ENCODE assay signal across 21 cellular contexts in genomic region chr1:110903853-110904500, GRCh38. TPM values are rescaled to one million over a fixed set of nuclear protein-coding genes. Genes with fewer than 3 reads are reported as not detected.
A peak's percentile ranks its signal among the peaks of the same experiment; 100 is the strongest.
DNase-seq lines count a peak whose midpoint lies in the region; ATAC-seq and TF ChIP-seq lines count a peak whose summit lies in the region.
"Had no signal": no experiment of that assay in that cellular context is flagged by ENCODE, and none has a peak within 500 bp of the region (broad histone marks: within the 10 kb centered on the region; RNA-seq: fewer than 3 reads in every experiment).

No MANE protein-coding gene starts in this region.

- no peak overlapping the region for H3K27ac ChIP-seq in breast epithelium
- no peak overlapping the region for H3K27ac ChIP-seq in foreskin keratinocyte

- H3K4me3 Mint-ChIP-seq in MCF 10A (ENCODE audit: unreplicated experiment), result no peak overlapping the region
- H3K4me3 Mint-ChIP-seq in T-cell, result no peak overlapping the region

- no peak for DNase-seq in MCF 10A (ENCODE audit: unreplicated experiment)
- DNase-seq in breast epithelium (ENCODE audit: low spot score in 2 of 2), result no peak
- no peak for DNase-seq in T-cell
- DNase-seq in foreskin keratinocyte, result peak; percentile 11 to 41
- DNase-seq in NCI-H2196 treated with DMSO at 0.1 percent for 48 hours (lab: John Stamatoyannopoulos, UW; ENCODE audit: unreplicated experiment), result no peak
- DNase-seq in iPS-NIHi11 (ENCODE audit: low spot score), result no peak
- DNase-seq in GM03348 (ENCODE audit: low spot score), result no peak
- DNase-seq: amniotic stem cell, Calu3, GOT3, hypothalamus, left cardiac atrium, MG63, midbrain, NCI-H1694 treated with DMSO at 0.1 percent for 48 hours, NCI-H446 treated with DMSO at 0.1 percent for 48 hours, nucleus accumbens, right cardiac atrium, SHP77 treated with DMSO at 0.1 percent for 48 hours had no signal

- H3K27me3 ChIP-seq in breast epithelium (no peaks in the 10 kb centered on the region), foreskin keratinocyte (no peaks in the 10 kb centered on the region)

- no peaks in the 10 kb centered on the region for H3K9me3 Mint-ChIP-seq in MCF 10A (ENCODE audit: unreplicated experiment)
- peaks cover 6 to 38% (median 10%) of the 10 kb centered on the region in 3 donors for H3K9me3 Mint-ChIP-seq in T-cell

- intact Hi-C loops in MCF 10A (cut with micrococcal nuclease), result no loop called here
- intact Hi-C loops in breast epithelium (cut with DNase I; ENCODE audit: low total_unique reads), result no loop called here

- no peaks in the 10 kb centered on the region for H3K4me1 ChIP-seq in breast epithelium
- H3K4me1 ChIP-seq in foreskin keratinocyte, result no peaks in the 10 kb centered on the region

- CTCF ChIA-PET in MCF 10A (lab: Yijun Ruan, JAX) (interaction anchor here (0.7 to 1.2 kb wide), 2 partner anchors 127 to 591 kb away, joined by 3 read pairs; no protein-coding TSS in a partner anchor), T-cell (lab: Charles Lee) (interaction anchor here in 1 of 2 donors (0.5 kb wide), 1 partner anchor 13 kb away, joined by 3 read pairs; no protein-coding TSS in a partner anchor)

- no peak for TF ChIP-seq CTCF in MCF 10A (IDR thresholded peaks at IDR 0.05; ENCODE audit: unreplicated experiment)
- TF ChIP-seq CTCF in breast epithelium (IDR thresholded peaks at IDR 0.05), result no peak
- no peak for TF ChIP-seq CTCF in foreskin keratinocyte (conservative IDR thresholded peaks at IDR 0.05)

- H3K27me3 Mint-ChIP-seq in MCF 10A (ENCODE audit: insufficient read depth, unreplicated experiment), result no peaks in the 10 kb centered on the region
- H3K27me3 Mint-ChIP-seq in T-cell, result no peaks in the 10 kb centered on the region

- POLR2A ChIA-PET in MCF 10A (lab: Yijun Ruan, JAX) (no interaction called here), T-cell (lab: Charles Lee) (no interaction called here)

- H3K9me3 ChIP-seq in breast epithelium, result no peaks in the 10 kb centered on the region
- H3K9me3 ChIP-seq: MG63 had no signal

- H3K36me3 ChIP-seq in breast epithelium, result no peaks in the 10 kb centered on the region
- H3K36me3 ChIP-seq: MG63 had no signal

- peak overlapping the region; percentile 78 for H3K27ac Mint-ChIP-seq in MCF 10A (ENCODE audit: low read depth, unreplicated experiment)
- peak overlapping the region; percentile 65 to 80 for H3K27ac Mint-ChIP-seq in T-cell

- TF ChIP-seq POLR2A in breast epithelium (IDR thresholded peaks at IDR 0.05), result no peak

- no peak overlapping the region for H3K4me3 ChIP-seq in breast epithelium
- H3K4me3 ChIP-seq: MG63 had no signal

- H3K4me1 Mint-ChIP-seq in MCF 10A (ENCODE audit: insufficient read depth, unreplicated experiment), result peaks cover 10% of the 10 kb centered on the region
- H3K4me1 Mint-ChIP-seq in T-cell, result peaks cover 6 to 29% (median 23%) of the 10 kb centered on the region in 3 donors

- H3K36me3 Mint-ChIP-seq in MCF 10A (ENCODE audit: insufficient read depth, unreplicated experiment) (no peaks in the 10 kb centered on the region), T-cell (peaks cover 48% of the 10 kb centered on the region)

- no TSS peak for BruUV-seq in MCF 10A (replicated peaks; lab: Mats Ljungman, UMichigan)

- ATAC-seq in T-cell (replicated peaks in 1 of 4), result peak in 3 of 4 experiments; percentile 21 to 32 (median 30)
- ATAC-seq in foreskin keratinocyte, result peak; percentile 35
- ATAC-seq: left cardiac atrium, right cardiac atrium had no signal

RNA-seq across cellular contexts. Expression of gene CD53, which starts 31.0 kb away (rescaled TPM):
- total RNA-seq in MCF 10A (2022) (not detected in 2 replicates), breast epithelium (10 to 100 TPM; 36.1 to 72.6 (median 50.2) TPM), T-cell (100 to 1,000 TPM; 288 to 405 (median 386) TPM), foreskin keratinocyte (not detected in 2 replicates)
- not detected in 2 replicates for polyA plus RNA-seq in foreskin keratinocyte
- total RNA-seq: Calu3, fibroblast of villous mesenchyme, G401 had no signal

RNA-seq across cellular contexts. Expression of gene LRIF1, which starts 59.7 kb away (rescaled TPM):
- total RNA-seq in MCF 10A (2022), result 8.5 and 9.5 TPM in 2 replicates
- 10 to 100 TPM in 1 of 3 donors, 1 to 10 TPM in 2; 9.5 to 17.0 (median 9.8) TPM for total RNA-seq in breast epithelium
- 10 to 100 TPM in 3 of 5 donors, 1 to 10 TPM in 2; 6.4 to 23.8 (median 19.9) TPM for total RNA-seq in T-cell
- total RNA-seq in foreskin keratinocyte, result 15.4 and 16.3 TPM in 2 replicates
- 7.0 and 8.4 TPM in 2 replicates for polyA plus RNA-seq in foreskin keratinocyte

Comparison
In these comparisons a context has a peak if more than half of its experiments do, and no peak if none do; other contexts are left out.
1. RNA of gene CD53, which starts 31.0 kb away (total RNA-seq): 288 to 405 TPM in T-cell and 36.1 to 72.6 TPM in breast epithelium; not detected in MCF 10A and not detected in foreskin keratinocyte; every median in the first group is over 10 times any median in the second.
2. DNase-seq: peak in foreskin keratinocyte (2 of 2); none in MCF 10A (single experiment), breast epithelium (0 of 2), T-cell (0 of 34), NCI-H2196 treated with DMSO at 0.1 percent for 48 hours (single experiment), iPS-NIHi11 (single experiment) and GM03348 (single experiment).